25 cellular contexts compared by ENCODE assay signal in genomic region chr19:44767295-44768180, GRCh38. TPM values are rescaled to one million over a fixed set of nuclear protein-coding genes. Genes with fewer than 3 reads are reported as not detected.
DNase-seq lines count a peak whose midpoint lies in the region; ATAC-seq, FAIRE-seq and TF ChIP-seq lines count a peak whose summit lies in the region.
"Had no signal": no experiment of that assay in that cellular context is flagged by ENCODE, and none has a peak within 500 bp of the region (broad histone marks: within the 10 kb centered on the region; RNA-seq: fewer than 3 reads in every experiment).

No MANE protein-coding gene starts in this region.

- no peak overlapping the region for H3K4me3 Mint-ChIP-seq in T-helper 17 cell
- H3K4me3 Mint-ChIP-seq: endodermal cell, nephron progenitor cell had no signal

- no peaks in the 10 kb centered on the region for H3K27me3 Mint-ChIP-seq in T-helper 17 cell

- no peaks in the 10 kb centered on the region for H4K20me1 ChIP-seq in H1 (replicated peaks in 1 of 2; ENCODE audit: control insufficient read depth in 1 of 2, insufficient read depth in 2 of 2, low read length in 2 of 2)

- H2BK5ac ChIP-seq in H1 (ENCODE audit: low read depth, low read length): no peak overlapping the region

- H3K36me3 ChIP-seq in H1 (ENCODE audit: control insufficient read depth in 2 of 4, insufficient read depth in 4 of 4, low read length in 3 of 4) (no peaks in the 10 kb centered on the region), tibial artery (no peaks in the 10 kb centered on the region)
- H3K36me3 ChIP-seq: prostate gland, tibial nerve had no signal

- H4K5ac ChIP-seq in H1 (ENCODE audit: insufficient read length, low read depth, low read length): no peak overlapping the region

- H4K91ac ChIP-seq in H1 (replicated peaks; ENCODE audit: insufficient read length, low read length): no peak overlapping the region

- POLR2A ChIA-PET in H1 (lab: Charles Lee; ENCODE audit: partially characterized antibody): interaction anchor here (0.6 to 2.0 kb wide), 2 partner anchors 42 to 81 kb away, joined by 3 to 5 read pairs; no protein-coding TSS in a partner anchor

- H3K18ac ChIP-seq in H1 (ENCODE audit: extremely low read depth, low read length): no peak overlapping the region

- no peak for TF ChIP-seq CTCF in H1 (IDR thresholded peaks at IDR 0.05; ENCODE audit: control extremely low read depth in 1 of 3, insufficient read depth in 1 of 3, low read depth in 1 of 3, low read length in 3 of 3)
- no peak for TF ChIP-seq CTCF in tibial artery (IDR thresholded peaks at IDR 0.05)

- no peak overlapping the region for H3K4ac ChIP-seq in H1 (replicated peaks; ENCODE audit: insufficient read length, low read depth, low read length)

- intact Hi-C loops in tibial artery (cut with DNase I; ENCODE audit: low total_unique reads): no loop called here

- H3K9me3 ChIP-seq in T-helper 17 cell (ENCODE audit: control insufficient read depth, low read length, poor library complexity, severe bottlenecking): no peaks in the 10 kb centered on the region
- peaks cover 0 to 6% of the 10 kb centered on the region in 2 experiments; a peak in 2 of 4 replicates for H3K9me3 ChIP-seq in H1 (ENCODE audit: insufficient read depth in 2 of 2, low read depth in 1 of 2, low read length in 1 of 2)
- H3K9me3 ChIP-seq in tibial artery: no peaks in the 10 kb centered on the region
- H3K9me3 ChIP-seq: prostate gland had no signal

- H3K36me3 Mint-ChIP-seq in T-helper 17 cell (ENCODE audit: low read depth): no peaks in the 10 kb centered on the region

- H2BK15ac ChIP-seq in H1 (ENCODE audit: low read length): no peak overlapping the region

- no peak overlapping the region for H3K9ac ChIP-seq in H1 (replicated peaks in 1 of 4; ENCODE audit: extremely low read depth in 1 of 4, low read depth in 3 of 4, low read length in 3 of 4)

- no peak overlapping the region for H2BK20ac ChIP-seq in H1 (ENCODE audit: low read length)

- H4K8ac ChIP-seq in H1 (ENCODE audit: extremely low read depth, insufficient read depth, low read length): no peak overlapping the region; the same call in 1 of the 2 replicates

- no peaks in the 10 kb centered on the region for H3K79me1 ChIP-seq in H1 (ENCODE audit: low read depth, low read length)

- CTCF ChIA-PET in H1 (lab: Charles Lee; ENCODE audit: partially characterized antibody): interaction anchor here (0.7 to 16.4 kb wide), 6 partner anchors 7 to 78 kb away, joined by 3 to 468 read pairs (median 4); no protein-coding TSS in a partner anchor

- no peak overlapping the region for H2AFZ ChIP-seq in H1 (ENCODE audit: low read length)

- peak; percentile 26 for DNase-seq in SKM-1 (lab: John Stamatoyannopoulos, UW; ENCODE audit: unreplicated experiment)
- no peak for DNase-seq in SKM-1 treated with dmso at 0.1 percent for 144 hours (lab: John Stamatoyannopoulos, UW; ENCODE audit: unreplicated experiment)
- no peak for DNase-seq in GM12891 (ENCODE audit: insufficient read length, low spot score)
- DNase-seq in T-helper 17 cell: no peak
- no peak for DNase-seq in H1 (ENCODE audit: low read depth in 1 of 2, low spot score in 2 of 2)
- no peak for DNase-seq in tibial artery
- DNase-seq in KG1 (lab: John Stamatoyannopoulos, UW): no peak
- DNase-seq in erythroblast (lab: John Stamatoyannopoulos, UW): no peak
- DNase-seq: activated CD4-positive, CD25-positive, alpha-beta regulatory T cell treated with anti-CD3 and anti-CD28 coated beads, Interleukin-2, amount 50 U/mL, for 72 hours; activated T-cell treated with anti-CD3 and anti-CD28 coated beads, Interleukin-2, amount 50 U/mL, for 48 hours; endodermal cell; kidney glomerular epithelial cell; mesenchymal stem cell; NCI-H1694 treated with DMSO at 0.1 percent for 48 hours; NCI-H446 treated with DMSO at 0.1 percent for 48 hours; nephron progenitor cell; small intestine had no signal

- no peak overlapping the region for H2BK120ac ChIP-seq in H1 (replicated peaks; ENCODE audit: low read depth, low read length)

- H3K79me2 ChIP-seq in H1 (ENCODE audit: control insufficient read depth in 1 of 2, insufficient read depth in 2 of 2, low read length in 2 of 2): no peaks in the 10 kb centered on the region

- H3K14ac ChIP-seq in H1 (ENCODE audit: insufficient read length): no peak overlapping the region

- no peak overlapping the region for H3K4me2 ChIP-seq in H1 (ENCODE audit: insufficient read depth in 1 of 2, low read depth in 2 of 2, low read length in 2 of 2)

- no peak overlapping the region for H2AK5ac ChIP-seq in H1 (ENCODE audit: low read depth, low read length)

- H3K23me2 ChIP-seq in H1 (ENCODE audit: low read depth, low read length): no peaks in the 10 kb centered on the region

- no peak overlapping the region for H2BK12ac ChIP-seq in H1 (ENCODE audit: low read depth, low read length)

- TF ChIP-seq RAD21 in H1 (IDR thresholded peaks at IDR 0.05 in 1 of 2, conservative IDR thresholded peaks at IDR 0.05 in 1 of 2; ENCODE audit: low read depth in 2 of 2, low read length in 2 of 2): no peak

- no peak for TF ChIP-seq EP300 in H1 (IDR thresholded peaks at IDR 0.05; ENCODE audit: borderline replicate concordance in 1 of 2, low read depth in 2 of 2, low read length in 2 of 2)

- ATAC-seq in T-helper 17 cell: no peak
- ATAC-seq: Right ventricle myocardium inferior had no signal

- peak overlapping the region; percentile 29 for H3K27ac Mint-ChIP-seq in T-helper 17 cell
- H3K27ac Mint-ChIP-seq: endodermal cell, nephron progenitor cell had no signal

- no peak overlapping the region for H3K56ac ChIP-seq in H1 (replicated peaks; ENCODE audit: insufficient read length, low read depth, low read length)

- FAIRE-seq in GM12891 (lab: Jason Lieb, UNC) (peak; percentile 40), H1 (lab: Jason Lieb, UNC) (no peak)
- FAIRE-seq: HTR-8/SVneo, small intestine had no signal

- H3K4me3 ChIP-seq in H1 (ENCODE audit: extremely low read depth in 1 of 4, insufficient read depth in 2 of 4, low read depth in 3 of 4, low read length in 4 of 4) (no peak overlapping the region), tibial artery (no peak overlapping the region)
- H3K4me3 ChIP-seq: prostate gland, tibial nerve had no signal

- peaks cover 28% of the 10 kb centered on the region for H3K4me1 Mint-ChIP-seq in T-helper 17 cell

- H3K27me3 ChIP-seq in H1 (replicated peaks in 1 of 4; ENCODE audit: control insufficient read depth in 3 of 4, extremely low read depth in 1 of 4, insufficient read depth in 3 of 4, low read length in 3 of 4) (peaks cover 0 to 2% (median 0%) of the 10 kb centered on the region in 4 experiments; a peak in 2 of 7 replicates), tibial artery (no peaks in the 10 kb centered on the region)
- H3K27me3 ChIP-seq: tibial nerve had no signal

- H3K23ac ChIP-seq in H1 (ENCODE audit: insufficient read length): no peak overlapping the region

- H3K4me1 ChIP-seq in H1 (replicated peaks in 1 of 4; ENCODE audit: control insufficient read depth in 3 of 4, insufficient read depth in 4 of 4, low read length in 3 of 4) (peaks cover 0 to 2% (median under 1%) of the 10 kb centered on the region in 4 experiments; a peak in 2 of 7 replicates), tibial artery (peaks cover 0 to 3% (median 0%) of the 10 kb centered on the region in 4 donors)
- H3K4me1 ChIP-seq: prostate gland had no signal

- TF ChIP-seq POLR2A in GM12891 (IDR thresholded peaks at IDR 0.05; ENCODE audit: low read depth, low read length) (no peak), H1 (IDR thresholded peaks at IDR 0.05; ENCODE audit: control extremely low read depth in 1 of 2, low read depth in 2 of 2, low read length in 2 of 2) (no peak), erythroblast (IDR thresholded peaks at IDR 0.05; ENCODE audit: low read length) (no peak)

- no peak overlapping the region for H3K27ac ChIP-seq in H1 (ENCODE audit: low read depth, low read length)
- no peak overlapping the region for H3K27ac ChIP-seq in tibial artery
- H3K27ac ChIP-seq: 22Rv1, prostate gland, tibial nerve had no signal

- 86% methylated on average over 11 of the region's 11 CpGs; no CpG with 5 or more reads in 1 of the 2 experiments for WGBS in H1 (ENCODE audit: extremely low coverage in 1 of 2, insufficient coverage in 1 of 2, insufficient read length in 1 of 2, insufficient replicate concordance in 2 of 2, low coverage in 1 of 2, low lambda C conversion rate in 2 of 2, missing lambda C conversion rate in 1 of 2), 2 experiments

RNA-seq across cellular contexts. Expression of gene CBLC, which starts 10.2 kb away (rescaled TPM):
- polyA plus RNA-seq in GM12891 (2012; ENCODE audit: low read depth, missing spikeins): not detected
- total RNA-seq in T-helper 17 cell: not detected
- total RNA-seq in H1 (2021; fragmentation: NEBNext Ultra II Directional; extraction: Animal tissue kit (Norgen Biotek cat#: 25700)): 17.4 and 19.2 TPM in 2 replicates
- 35.7 and 53.4 TPM in 2 replicates for polyA plus RNA-seq in H1 (2011; rRNA removed)
- polyA plus RNA-seq in H1 (2011; cell fraction: cytosol; rRNA removed): 29.6 TPM
- polyA plus RNA-seq in H1 (2011; cell fraction: nucleus; rRNA removed): 73.8 TPM
- 10.4 to 27.8 TPM (median 20.4 TPM) in 4 replicates for polyA plus RNA-seq in H1 (2012, experiment 1 of 2)
- 14.5 TPM for polyA plus RNA-seq in H1 (2012, experiment 2 of 2)
- polyA plus RNA-seq in H1 (2013, experiment 1 of 2): 15.0 TPM
- 13.7 TPM for polyA plus RNA-seq in H1 (2013, experiment 2 of 2)
- 20.2 and 26.7 TPM in 2 replicates for polyA minus RNA-seq in H1 (2011; rRNA and poly(A)+ RNA removed)
- 23.1 TPM for polyA minus RNA-seq in H1 (2011; cell fraction: cytosol; rRNA and poly(A)+ RNA removed)
- 37.0 TPM for polyA minus RNA-seq in H1 (2011; cell fraction: nucleus; rRNA and poly(A)+ RNA removed)
- total RNA-seq: chondrocyte; Right ventricle myocardium inferior; T-helper 2 cell treated with Interferon-gamma antibody and Interleukin-4, amounts not matched to agents 100 ng/mL and 5 ng/mL, for 36 hours; tibial nerve had no signal
- polyA plus RNA-seq: BJ had no signal

RNA-seq across cellular contexts. Expression of gene BCL3, which starts 19.0 kb away (rescaled TPM):
- 16.1 TPM for polyA plus RNA-seq in GM12891 (2012; ENCODE audit: low read depth, missing spikeins)
- 100 to 1,000 TPM; 149 to 168 TPM for total RNA-seq in T-helper 17 cell
- 1.7 and 2.4 TPM in 2 replicates for total RNA-seq in H1 (2021; fragmentation: NEBNext Ultra II Directional; extraction: Animal tissue kit (Norgen Biotek cat#: 25700))
- 0.88 and 3.0 TPM in 2 replicates for polyA plus RNA-seq in H1 (2011; rRNA removed)
- 1.5 TPM for polyA plus RNA-seq in H1 (2011; cell fraction: cytosol; rRNA removed)
- 2.2 TPM for polyA plus RNA-seq in H1 (2011; cell fraction: nucleus; rRNA removed)
- 1.7 to 3.7 TPM (median 2.5 TPM) in 4 replicates for polyA plus RNA-seq in H1 (2012, experiment 1 of 2)
- 2.0 TPM for polyA plus RNA-seq in H1 (2012, experiment 2 of 2)
- polyA plus RNA-seq in H1 (2013, experiment 1 of 2): 2.5 TPM
- 3.0 TPM for polyA plus RNA-seq in H1 (2013, experiment 2 of 2)
- 0.24 and 0.28 TPM in 2 replicates for polyA minus RNA-seq in H1 (2011; rRNA and poly(A)+ RNA removed)
- polyA minus RNA-seq in H1 (2011; cell fraction: cytosol; rRNA and poly(A)+ RNA removed): 2.6 TPM
- 1.2 TPM for polyA minus RNA-seq in H1 (2011; cell fraction: nucleus; rRNA and poly(A)+ RNA removed)

RNA-seq across cellular contexts. Expression of gene BCAM, which starts 41.4 kb away (rescaled TPM):
- not detected for polyA plus RNA-seq in GM12891 (2012; ENCODE audit: low read depth, missing spikeins)
- total RNA-seq in T-helper 17 cell: not detected
- 81.4 and 83.0 TPM in 2 replicates for total RNA-seq in H1 (2021; fragmentation: NEBNext Ultra II Directional; extraction: Animal tissue kit (Norgen Biotek cat#: 25700))
- 32.5 and 84.3 TPM in 2 replicates for polyA plus RNA-seq in H1 (2011; rRNA removed)
- 29.6 TPM for polyA plus RNA-seq in H1 (2011; cell fraction: cytosol; rRNA removed)
- polyA plus RNA-seq in H1 (2011; cell fraction: nucleus; rRNA removed): 172 TPM
- polyA plus RNA-seq in H1 (2012, experiment 1 of 2): 73.9 to 108 TPM (median 100 TPM) in 4 replicates
- polyA plus RNA-seq in H1 (2012, experiment 2 of 2): 60.5 TPM
- 107 TPM for polyA plus RNA-seq in H1 (2013, experiment 1 of 2)
- polyA plus RNA-seq in H1 (2013, experiment 2 of 2): 98.4 TPM
- polyA minus RNA-seq in H1 (2011; rRNA and poly(A)+ RNA removed): 12.6 and 16.0 TPM in 2 replicates
- polyA minus RNA-seq in H1 (2011; cell fraction: cytosol; rRNA and poly(A)+ RNA removed): 45.1 TPM
- polyA minus RNA-seq in H1 (2011; cell fraction: nucleus; rRNA and poly(A)+ RNA removed): 38.0 TPM
- total RNA-seq: T-helper 2 cell treated with Interferon-gamma antibody and Interleukin-4, amounts not matched to agents 100 ng/mL and 5 ng/mL, for 36 hours had no signal

Comparison
In these comparisons a context has a peak if more than half of its experiments do, and no peak if none do; other contexts are left out.
1. RNA of gene CBLC, which starts 10.2 kb away (total RNA-seq): 17.4 to 19.2 TPM in H1; not detected in T-helper 17 cell; every median in the first group is over 10 times any median in the second.
2. RNA of gene BCL3, which starts 19.0 kb away (total RNA-seq): 149 to 168 TPM in T-helper 17 cell; 1.7 to 2.4 TPM in H1; every median in the first group is over 10 times any median in the second.
3. RNA of gene BCAM, which starts 41.4 kb away (total RNA-seq): 81.4 to 83.0 TPM in H1; not detected in T-helper 17 cell; every median in the first group is over 10 times any median in the second.